ENCODE assay signal across 30 cellular contexts in the genomic region with DNA sequence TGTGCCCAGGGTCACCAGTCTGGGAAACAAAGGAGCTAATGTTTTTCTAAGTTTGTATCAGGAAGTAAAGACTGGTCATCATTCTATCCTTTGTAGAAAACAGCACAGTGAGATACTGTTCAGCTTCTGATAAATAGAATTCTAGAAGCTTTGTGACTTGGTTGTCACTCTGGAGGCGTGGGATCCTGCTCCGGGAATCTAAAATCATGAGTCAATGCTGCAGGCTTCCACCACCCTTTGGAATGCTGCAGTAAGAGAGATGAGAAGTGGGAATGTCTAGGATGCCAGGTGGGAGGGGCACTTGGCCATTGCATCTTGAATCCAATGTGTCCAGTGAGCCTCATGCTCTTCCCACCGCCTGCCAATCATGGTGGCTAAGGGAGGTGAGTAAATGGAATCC. TPM values are rescaled to one million over a fixed set of nuclear protein-coding genes. Genes with fewer than 3 reads are reported as not detected.
DNase-seq lines count a peak whose midpoint lies in the region; ATAC-seq and TF ChIP-seq lines count a peak whose summit lies in the region.
"Had no signal": no experiment of that assay in that cellular context is flagged by ENCODE, and none has a peak within 500 bp of the region (broad histone marks: within the 10 kb centered on the region; RNA-seq: fewer than 3 reads in every experiment).

No MANE protein-coding gene starts in this region.

- no peaks in the 10 kb centered on the region for H3K36me3 ChIP-seq in neural progenitor cell
- H3K36me3 ChIP-seq: BE2C, HAP-1, MG63 had no signal

- DNase-seq in A172 (ENCODE audit: low spot score) (peak; percentile 20), RPMI7951 (ENCODE audit: low read depth) (peak; percentile 19), foreskin melanocyte (peak; percentile 56), neural progenitor cell (ENCODE audit: low spot score) (no peak), iPS-NIHi7 (ENCODE audit: extremely low spot score) (no peak)
- no peak for DNase-seq in activated CD4-positive, alpha-beta memory T cell treated with anti-CD3 and anti-CD28 coated beads for 36 hours
- DNase-seq: ACHN; BE2C; DMS153; DND-41; IMR-90; KG1; MG63; NCI-H1105 treated with DMSO at 0.1 percent for 48 hours; NCI-H146; NCI-H1930; NCI-H2107; NCI-H446; NCI-H526; NCI-H82; NK-92 treated with Interleukin-12 subunit alpha and Interleukin-12 subunit beta, amount 100 ng/mL, for 24 hours; PC-9; RPMI8226; SHP77 had no signal

- ATAC-seq in GM19397 (IDR thresholded peaks at IDR 0.05; ENCODE audit: unreplicated experiment), result no peak
- ATAC-seq: GM23338 had no signal

- H3K27ac Mint-ChIP-seq in neural progenitor cell, result no peak overlapping the region
- H3K27ac Mint-ChIP-seq in activated CD4-positive, alpha-beta memory T cell treated with anti-CD3 and anti-CD28 coated beads for 36 hours, result no peak overlapping the region
- H3K27ac Mint-ChIP-seq: CD14-positive monocyte, GM23338 had no signal

- H3K4me2 ChIP-seq in neural progenitor cell, result no peak overlapping the region
- H3K4me2 ChIP-seq: GM23338, PC-9 had no signal

- no peak overlapping the region for H3K9ac ChIP-seq in neural progenitor cell

- no peak for TF ChIP-seq CTCF in neural progenitor cell (IDR thresholded peaks at IDR 0.05)

- H3K27ac ChIP-seq in neural progenitor cell, result no peak overlapping the region
- H3K27ac ChIP-seq: 22Rv1, PC-9 had no signal

- H3K27me3 ChIP-seq in neural progenitor cell, result no peaks in the 10 kb centered on the region
- H3K27me3 ChIP-seq: MG63 had no signal

- H3K36me3 Mint-ChIP-seq in neural progenitor cell, result no peaks in the 10 kb centered on the region
- no peaks in the 10 kb centered on the region for H3K36me3 Mint-ChIP-seq in activated CD4-positive, alpha-beta memory T cell treated with anti-CD3 and anti-CD28 coated beads for 36 hours
- H3K36me3 Mint-ChIP-seq: CD14-positive monocyte had no signal

- H3K4me3 ChIP-seq in neural progenitor cell, result no peak overlapping the region
- H3K4me3 ChIP-seq: GM23338, HAP-1, MG63, PC-9 had no signal

- H4K20me1 ChIP-seq in neural progenitor cell (ENCODE audit: low read depth), result no peaks in the 10 kb centered on the region

- no peaks in the 10 kb centered on the region for H3K4me1 ChIP-seq in neural progenitor cell
- H3K4me1 ChIP-seq: BE2C had no signal

- H3K79me2 ChIP-seq in neural progenitor cell (ENCODE audit: low read depth), result no peaks in the 10 kb centered on the region

- H3K9me3 ChIP-seq in neural progenitor cell (ENCODE audit: low read depth), result no peaks in the 10 kb centered on the region
- H3K9me3 ChIP-seq: BE2C, MG63 had no signal

- intact Hi-C loops in activated CD4-positive, alpha-beta memory T cell treated with anti-CD3 and anti-CD28 coated beads for 36 hours (cut with micrococcal nuclease), result no loop called here

- peaks cover 2% of the 10 kb centered on the region for H3K9me3 Mint-ChIP-seq in neural progenitor cell
- H3K9me3 Mint-ChIP-seq in activated CD4-positive, alpha-beta memory T cell treated with anti-CD3 and anti-CD28 coated beads for 36 hours, result no peaks in the 10 kb centered on the region

- H3K4me3 Mint-ChIP-seq in neural progenitor cell, result no peak overlapping the region
- H3K4me3 Mint-ChIP-seq in activated CD4-positive, alpha-beta memory T cell treated with anti-CD3 and anti-CD28 coated beads for 36 hours, result no peak overlapping the region
- H3K4me3 Mint-ChIP-seq: CD14-positive monocyte, GM23338 had no signal

- peak overlapping the region; percentile 26 for H2AFZ ChIP-seq in neural progenitor cell (replicated peaks)
- H2AFZ ChIP-seq: GM23338, PC-9 had no signal

- H3F3A ChIP-seq in neural progenitor cell (ENCODE audit: low read depth), result no peaks in the 10 kb centered on the region

- POLR2A ChIA-PET in activated CD4-positive, alpha-beta memory T cell treated with anti-CD3 and anti-CD28 coated beads for 36 hours (lab: Charles Lee), result no interaction called here

- no peaks in the 10 kb centered on the region for H3K4me1 Mint-ChIP-seq in neural progenitor cell
- no peaks in the 10 kb centered on the region for H3K4me1 Mint-ChIP-seq in activated CD4-positive, alpha-beta memory T cell treated with anti-CD3 and anti-CD28 coated beads for 36 hours (ENCODE audit: low read depth)
- H3K4me1 Mint-ChIP-seq: CD14-positive monocyte had no signal

- CTCF ChIA-PET in activated CD4-positive, alpha-beta memory T cell treated with anti-CD3 and anti-CD28 coated beads for 36 hours (lab: Charles Lee), result no interaction called here

- H3K27me3 Mint-ChIP-seq in neural progenitor cell (ENCODE audit: insufficient read depth, low read depth), result no peaks in the 10 kb centered on the region
- no peaks in the 10 kb centered on the region for H3K27me3 Mint-ChIP-seq in activated CD4-positive, alpha-beta memory T cell treated with anti-CD3 and anti-CD28 coated beads for 36 hours

RNA-seq across cellular contexts. Expression of gene SAMMSON, which starts 40.9 kb away (rescaled TPM):
- 0.12 and 0.84 TPM in 2 replicates for total RNA-seq in A172 (2014; rRNA removed; shearing (Covaris generic))
- 0.48 and 0.78 TPM in 2 replicates for total RNA-seq in RPMI7951 (2014; rRNA removed; shearing (Covaris generic))
- not detected in 2 replicates for total RNA-seq in neural progenitor cell (ENCODE audit: low replicate concordance)
- not detected for total RNA-seq in activated CD4-positive, alpha-beta memory T cell treated with anti-CD3 and anti-CD28 coated beads for 36 hours
- total RNA-seq: G401, GM23338, IMR-90, PC-9 had no signal

Comparison
In these comparisons a context has a peak if more than half of its experiments do, and no peak if none do; other contexts are left out.
1. DNase-seq: peak in A172 (single experiment), RPMI7951 (single experiment) and foreskin melanocyte (single experiment); none in neural progenitor cell (single experiment), activated CD4-positive, alpha-beta memory T cell treated with anti-CD3 and anti-CD28 coated beads for 36 hours (single experiment) and iPS-NIHi7 (single experiment).